1 cellular context compared by ENCODE assay signal in the genomic region with DNA sequence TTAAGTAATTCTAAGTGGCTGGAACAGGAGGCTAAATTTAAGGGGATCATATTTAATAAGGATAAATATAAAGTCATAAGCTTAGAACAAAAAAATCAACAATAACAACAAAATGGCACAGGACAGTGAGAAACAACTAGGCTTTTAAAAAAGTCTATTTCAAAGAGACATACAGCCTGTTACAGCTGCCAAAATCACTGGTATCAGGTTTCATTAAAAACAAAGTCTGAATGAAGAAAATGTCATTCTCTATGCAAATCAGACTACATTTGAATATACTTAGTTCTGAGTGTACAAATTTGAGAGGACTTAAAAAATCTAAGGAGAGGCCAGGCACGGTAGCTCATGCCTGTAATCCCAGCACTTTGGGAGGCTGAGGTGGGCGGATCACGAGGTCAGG.
TF ChIP-seq lines count a peak whose summit lies in the region.

No MANE protein-coding gene starts in this region.

TF ChIP-seq in K562, 482 proteins besides CTCF, POLR2A, EP300 and RAD21:
- TF ChIP-seq EGR1 (conservative IDR thresholded peaks at IDR 0.05) (0 out of 2 replicates have a peak, but pooled peaks have one; percentile 18), RHOXF2B (CRISPR knock-in tag; conservative IDR thresholded peaks at IDR 0.05) (no peak)
